ENCODE assay signal across 16 cellular contexts in the genomic region with DNA sequence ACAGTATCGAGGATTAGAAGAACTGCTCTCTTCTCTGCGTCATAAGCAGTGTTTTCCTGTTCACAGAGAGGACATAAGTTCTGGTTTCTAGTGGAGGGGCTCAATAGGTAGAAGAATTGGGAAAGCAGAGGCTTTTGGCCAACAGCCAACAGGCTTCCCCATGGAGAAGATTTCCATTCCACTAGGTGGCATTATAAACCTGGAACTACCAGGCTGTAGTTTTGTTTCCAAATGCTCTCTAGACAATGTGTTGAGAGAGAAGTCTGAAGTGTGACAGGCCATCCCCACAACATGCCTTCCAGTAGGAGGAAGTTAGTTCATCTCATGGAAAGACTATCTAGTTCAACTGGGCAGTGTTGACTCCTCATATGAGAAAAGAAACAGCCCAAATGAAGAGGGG.
DNase-seq lines count a peak whose midpoint lies in the region; ATAC-seq and TF ChIP-seq lines count a peak whose summit lies in the region.
"Had no signal": no experiment of that assay in that cellular context is flagged by ENCODE, and none has a peak within 500 bp of the region (broad histone marks: within the 10 kb centered on the region; RNA-seq: fewer than 3 reads in every experiment).

No MANE protein-coding gene starts in this region.

- DNase-seq in A172 (ENCODE audit: low spot score) (peak; percentile 15), GM03348 (ENCODE audit: low spot score) (peak; percentile 27), PC-3 (peak; percentile 63), epithelial cell of proximal tubule (ENCODE audit: low read depth) (peak; percentile 2), vagina (ENCODE audit: extremely low spot score in 2 of 2) (no peak), anterior cingulate cortex (lab: John Stamatoyannopoulos, UW) (no peak), progenitor cell of endocrine pancreas (ENCODE audit: low spot score, unreplicated experiment) (no peak)
- DNase-seq: activated CD4-positive, alpha-beta T cell treated with anti-CD3 and anti-CD28 coated beads for 36 hours; esophagus squamous epithelium; NCI-H2107; stimulated activated CD4-positive, alpha-beta T cell treated with anti-CD3 and anti-CD28 coated beads, Interleukin-15, amount 100 ng/mL, for 24 hours had no signal

- H3K27ac ChIP-seq in PC-3 (ENCODE audit: low read length) (peak overlapping the region; percentile 45), vagina (no peak overlapping the region)
- H3K27ac ChIP-seq: BLaER1 treated with 17β-estradiol and CSF1 and Interleukin-3, amounts not matched to agents 10 nM and 100 nM; esophagus squamous epithelium; neutrophil; SJSA1 had no signal

- H3F3A ChIP-seq in PC-3 (ENCODE audit: low read length, unreplicated experiment) = no peaks in the 10 kb centered on the region

- peak; percentile 57 for ATAC-seq in PC-3
- ATAC-seq in GM21390 (IDR thresholded peaks at IDR 0.05; ENCODE audit: unreplicated experiment) = no peak
- ATAC-seq: activated CD4-positive, alpha-beta T cell treated with anti-CD3 and anti-CD28 coated beads for 36 hours had no signal

- peak overlapping the region; percentile 45; the same call in 1 of the 2 replicates for H3K4me2 ChIP-seq in PC-3 (ENCODE audit: low read length)
- H3K4me2 ChIP-seq: BLaER1 treated with 17β-estradiol and CSF1 and Interleukin-3, amounts not matched to agents 10 nM and 100 nM had no signal

- peak overlapping the region; percentile 44; the same call in 1 of the 2 replicates for H2AFZ ChIP-seq in PC-3 (ENCODE audit: low read length)

- peaks cover 2% of the 10 kb centered on the region for H3K4me1 Mint-ChIP-seq in progenitor cell of endocrine pancreas (ENCODE audit: low read depth)
- H3K4me1 Mint-ChIP-seq: activated CD4-positive, alpha-beta T cell treated with anti-CD3 and anti-CD28 coated beads for 36 hours had no signal

- TF ChIP-seq CTCF in PC-3 (conservative IDR thresholded peaks at IDR 0.05; ENCODE audit: low read depth, low read length) (peak; percentile 63), epithelial cell of proximal tubule (conservative IDR thresholded peaks at IDR 0.05; ENCODE audit: low read depth, low read length) (peak; percentile 55), vagina (IDR thresholded peaks at IDR 0.05) (no peak), progenitor cell of endocrine pancreas (IDR thresholded peaks at IDR 0.05; ENCODE audit: unreplicated experiment) (no peak)

- no peaks in the 10 kb centered on the region for H3K27me3 ChIP-seq in PC-3 (ENCODE audit: low read length)
- no peaks in the 10 kb centered on the region for H3K27me3 ChIP-seq in vagina
- H3K27me3 ChIP-seq: BLaER1 treated with 17β-estradiol and CSF1 and Interleukin-3, amounts not matched to agents 10 nM and 100 nM; esophagus squamous epithelium; neutrophil; SJSA1 had no signal

- peak overlapping the region; percentile 11; the same call in 1 of the 2 replicates for H3K4me3 ChIP-seq in PC-3 (ENCODE audit: low read length)
- H3K4me3 ChIP-seq in epithelial cell of proximal tubule (ENCODE audit: low read depth, low read length) = no peak overlapping the region
- no peak overlapping the region for H3K4me3 ChIP-seq in vagina
- H3K4me3 ChIP-seq: BLaER1 treated with 17β-estradiol and CSF1 and Interleukin-3, amounts not matched to agents 10 nM and 100 nM; esophagus squamous epithelium; SJSA1 had no signal

- H3K27me3 Mint-ChIP-seq in progenitor cell of endocrine pancreas = no peaks in the 10 kb centered on the region
- H3K27me3 Mint-ChIP-seq: activated CD4-positive, alpha-beta T cell treated with anti-CD3 and anti-CD28 coated beads for 36 hours had no signal

- H4K20me1 ChIP-seq in PC-3 (ENCODE audit: low read length) = no peaks in the 10 kb centered on the region
- H4K20me1 ChIP-seq: BLaER1 treated with 17β-estradiol and CSF1 and Interleukin-3, amounts not matched to agents 10 nM and 100 nM had no signal

- TF ChIP-seq POLR2A in vagina (IDR thresholded peaks at IDR 0.05) = no peak

- no peak overlapping the region for H3K27ac Mint-ChIP-seq in progenitor cell of endocrine pancreas
- H3K27ac Mint-ChIP-seq: activated CD4-positive, alpha-beta T cell treated with anti-CD3 and anti-CD28 coated beads for 36 hours; activated T-helper 2 cell treated with anti-CD3 and anti-CD28 coated beads, Interferon-gamma antibody, Interleukin-2, Interleukin-4, amounts not matched to agents 10 μg/mL and 5 μg/mL and 100 μg/mL, durations not matched to agents 14 hours and 24 hours and 36 hours had no signal

- POLR2A ChIA-PET in PC-3 (lab: Charles Lee; ENCODE audit: unreplicated experiment) = no interaction called here

- H3K4me1 ChIP-seq in PC-3 (ENCODE audit: insufficient read depth, low read length) (peaks cover 9% of the 10 kb centered on the region), vagina (no peaks in the 10 kb centered on the region)
- H3K4me1 ChIP-seq: BLaER1 treated with 17β-estradiol and CSF1 and Interleukin-3, amounts not matched to agents 10 nM and 100 nM; esophagus squamous epithelium; SJSA1 had no signal

- no peaks in the 10 kb centered on the region for H3K9me2 ChIP-seq in PC-3 (replicated peaks; ENCODE audit: low read length)

- CTCF ChIA-PET in PC-3 (lab: Charles Lee) = no interaction called here

- intact Hi-C loops in PC-3 (cut with micrococcal nuclease) = loop anchor here (1.0 kb wide), 3 partner anchors 39 to 126 kb away; no protein-coding TSS in a partner anchor
- intact Hi-C loops in vagina (cut with DNase I) = no loop called here

- H3K9me3 ChIP-seq in PC-3 (ENCODE audit: low read length) (no peaks in the 10 kb centered on the region), vagina (no peaks in the 10 kb centered on the region)
- H3K9me3 ChIP-seq: esophagus squamous epithelium, neutrophil, SJSA1 had no signal

- BruUV-seq in PC-3 (replicated peaks; lab: Mats Ljungman, UMichigan) = no TSS peak

- H3K9me3 Mint-ChIP-seq in progenitor cell of endocrine pancreas (ENCODE audit: low read depth) = peaks cover 14% of the 10 kb centered on the region
- H3K9me3 Mint-ChIP-seq: activated T-helper 2 cell treated with anti-CD3 and anti-CD28 coated beads, Interferon-gamma antibody, Interleukin-2, Interleukin-4, amounts not matched to agents 10 μg/mL and 5 μg/mL and 100 μg/mL, durations not matched to agents 14 hours and 24 hours and 36 hours had no signal

- H3K36me3 Mint-ChIP-seq in progenitor cell of endocrine pancreas (ENCODE audit: insufficient read depth) = peaks cover 4% of the 10 kb centered on the region

- no peaks in the 10 kb centered on the region for H3K36me3 ChIP-seq in PC-3 (ENCODE audit: low read depth, low read length)
- H3K36me3 ChIP-seq in vagina = no peaks in the 10 kb centered on the region
- H3K36me3 ChIP-seq: BLaER1 treated with 17β-estradiol and CSF1 and Interleukin-3, amounts not matched to agents 10 nM and 100 nM; esophagus squamous epithelium; neutrophil; SJSA1 had no signal

- H3K79me2 ChIP-seq in PC-3 (ENCODE audit: low read length) = no peaks in the 10 kb centered on the region

- no peak overlapping the region for H3K9ac ChIP-seq in PC-3 (ENCODE audit: low read length)
- H3K9ac ChIP-seq: BLaER1 treated with 17β-estradiol and CSF1 and Interleukin-3, amounts not matched to agents 10 nM and 100 nM had no signal

- no peak overlapping the region for H3K4me3 Mint-ChIP-seq in progenitor cell of endocrine pancreas (ENCODE audit: low read depth)
- H3K4me3 Mint-ChIP-seq: activated CD4-positive, alpha-beta T cell treated with anti-CD3 and anti-CD28 coated beads for 36 hours had no signal

Comparison
In these comparisons a context has a peak if more than half of its experiments do, and no peak if none do; other contexts are left out.
1. DNase-seq: peak in A172 (single experiment), GM03348 (single experiment), PC-3 (single experiment) and epithelial cell of proximal tubule (single experiment); none in vagina (0 of 2), anterior cingulate cortex (0 of 58) and progenitor cell of endocrine pancreas (single experiment).
2. CTCF ChIP-seq: peak in PC-3 (single experiment) and epithelial cell of proximal tubule (single experiment); none in vagina (0 of 3) and progenitor cell of endocrine pancreas (single experiment).